Comparison of ENCODE assay signal across 9 cellular contexts in the genomic region with DNA sequence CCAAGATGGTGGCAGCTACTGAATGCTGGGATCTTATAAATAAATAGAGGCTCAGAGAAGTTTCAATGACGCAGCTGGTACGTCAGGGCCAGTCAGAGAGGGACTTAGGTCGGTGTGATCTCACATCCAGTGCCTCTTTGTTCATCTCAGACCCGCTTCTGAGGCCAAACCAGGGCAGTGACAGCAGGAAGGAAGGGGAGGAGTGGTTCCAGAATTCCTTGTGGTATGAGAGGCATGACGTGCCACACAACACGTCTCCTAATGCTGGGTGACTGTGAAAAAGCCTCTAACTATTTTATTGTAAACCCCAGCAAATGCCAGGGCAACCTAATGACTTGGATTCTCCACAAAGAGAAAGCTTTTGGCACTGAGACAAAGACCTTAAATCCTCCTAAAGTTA.
A peak's percentile ranks its signal among the peaks of the same experiment; 100 is the strongest.
DNase-seq lines count a peak whose midpoint lies in the region; ATAC-seq and TF ChIP-seq lines count a peak whose summit lies in the region.
"Had no signal": no experiment of that assay in that cellular context is flagged by ENCODE, and none has a peak within 500 bp of the region (broad histone marks: within the 10 kb centered on the region; RNA-seq: fewer than 3 reads in every experiment).

No MANE protein-coding gene starts in this region.

- peaks cover 0 to 37% (median 2%) of the 10 kb centered on the region in 4 donors for H3K4me1 Mint-ChIP-seq in CD4-positive, CD25-positive, alpha-beta regulatory T cell
- H3K4me1 Mint-ChIP-seq in T-helper 1 cell treated with Interleukin-12 subunit alpha and Interleukin-12 subunit beta and Interleukin-4 antibody, amounts not matched to agents 30 μg/mL and 1 μg/mL, for 36 hours (ENCODE audit: low read depth), result peaks cover 15% of the 10 kb centered on the region
- peaks cover 0 to 3% of the 10 kb centered on the region in 2 experiments; a peak in 2 of 4 replicates for H3K4me1 Mint-ChIP-seq in H9

- peaks cover 0 to 1% (median 0%) of the 10 kb centered on the region in 7 donors for H3K9me3 Mint-ChIP-seq in CD4-positive, CD25-positive, alpha-beta regulatory T cell
- H3K9me3 Mint-ChIP-seq in T-helper 1 cell treated with Interleukin-12 subunit alpha and Interleukin-12 subunit beta and Interleukin-4 antibody, amounts not matched to agents 30 μg/mL and 1 μg/mL, for 36 hours, result no peaks in the 10 kb centered on the region
- H3K9me3 Mint-ChIP-seq in H9, result no peaks in the 10 kb centered on the region; a peak in 1 of 5 replicates

- DNase-seq in CD4-positive, CD25-positive, alpha-beta regulatory T cell, result no peak
- DNase-seq in esophagus muscularis mucosa (ENCODE audit: extremely low spot score) (no peak), omental fat pad (ENCODE audit: low spot score) (peak; percentile 61), NCI-H2029 (lab: John Stamatoyannopoulos, UW) (no peak), H9 (no peak)

- H3K36me3 Mint-ChIP-seq in CD4-positive, CD25-positive, alpha-beta regulatory T cell, result no peaks in the 10 kb centered on the region
- H3K36me3 Mint-ChIP-seq in T-helper 1 cell treated with Interleukin-12 subunit alpha and Interleukin-12 subunit beta and Interleukin-4 antibody, amounts not matched to agents 30 μg/mL and 1 μg/mL, for 36 hours (ENCODE audit: low read depth), result no peaks in the 10 kb centered on the region
- no peaks in the 10 kb centered on the region for H3K36me3 Mint-ChIP-seq in H9 (ENCODE audit: insufficient read depth in 1 of 3, low read depth in 3 of 3)
- H3K36me3 Mint-ChIP-seq: activated naive CD8-positive, alpha-beta T cell had no signal

- no peak for TF ChIP-seq CTCF in esophagus muscularis mucosa (IDR thresholded peaks at IDR 0.05)
- no peak for TF ChIP-seq CTCF in omental fat pad (IDR thresholded peaks at IDR 0.05)
- TF ChIP-seq CTCF in H9 (conservative IDR thresholded peaks at IDR 0.05), result no peak

- H3K27ac Mint-ChIP-seq in CD4-positive, CD25-positive, alpha-beta regulatory T cell, result peak overlapping the region in 2 of 3 donors; percentile 68 to 92
- peak overlapping the region; percentile 54 for H3K27ac Mint-ChIP-seq in T-helper 1 cell treated with Interleukin-12 subunit alpha and Interleukin-12 subunit beta and Interleukin-4 antibody, amounts not matched to agents 30 μg/mL and 1 μg/mL, for 36 hours
- peak overlapping the region in 1 of 3 experiments; percentile 78; a peak in 1 of 7 replicates for H3K27ac Mint-ChIP-seq in H9
- H3K27ac Mint-ChIP-seq: activated naive CD8-positive, alpha-beta T cell had no signal

- no peaks in the 10 kb centered on the region for H3K79me1 ChIP-seq in H9 (ENCODE audit: insufficient read depth, low read depth, low read length, poor library complexity, severe bottlenecking)

- no peak overlapping the region for H2BK12ac ChIP-seq in H9 (ENCODE audit: insufficient read length, low read depth, low read length)

- peaks cover 6% of the 10 kb centered on the region for H3K4me1 ChIP-seq in CD4-positive, CD25-positive, alpha-beta regulatory T cell (ENCODE audit: control insufficient read depth, insufficient read depth, low read length, poor library complexity, severe bottlenecking)
- peaks cover 26 to 34% (median 30%) of the 10 kb centered on the region in 4 donors for H3K4me1 ChIP-seq in esophagus muscularis mucosa
- H3K4me1 ChIP-seq in H9 (ENCODE audit: insufficient read depth, low read length), result no peaks in the 10 kb centered on the region

- WGBS in esophagus muscularis mucosa, result 30% methylated on average over 6 of the region's 6 CpGs
- WGBS in H9 (ENCODE audit: extremely low coverage, insufficient read length, low lambda C conversion rate), result no CpG with 5 or more reads among the region's 6 CpGs

- H3K56ac ChIP-seq in H9 (ENCODE audit: insufficient read length, low read depth, low read length), result no peak overlapping the region

- H4K91ac ChIP-seq in H9 (ENCODE audit: insufficient read length, low read depth, low read length), result no peak overlapping the region

- no peak overlapping the region for H2BK20ac ChIP-seq in H9 (ENCODE audit: low read depth, low read length, poor library complexity, severe bottlenecking)

- no peak overlapping the region for H3K14ac ChIP-seq in H9 (ENCODE audit: insufficient read depth, low read length)

- no peak overlapping the region for H2AK5ac ChIP-seq in H9 (ENCODE audit: insufficient read length, low read length)

- peak overlapping the region in 1 of 4 donors; percentile 86 for H3K4me3 Mint-ChIP-seq in CD4-positive, CD25-positive, alpha-beta regulatory T cell
- H3K4me3 Mint-ChIP-seq in T-helper 1 cell treated with Interleukin-12 subunit alpha and Interleukin-12 subunit beta and Interleukin-4 antibody, amounts not matched to agents 30 μg/mL and 1 μg/mL, for 36 hours, result no peak overlapping the region
- no peak overlapping the region for H3K4me3 Mint-ChIP-seq in H9
- H3K4me3 Mint-ChIP-seq: activated naive CD8-positive, alpha-beta T cell had no signal

- no peak overlapping the region for H3K27ac ChIP-seq in CD4-positive, CD25-positive, alpha-beta regulatory T cell (ENCODE audit: insufficient read depth, low read length, poor library complexity, severe bottlenecking)
- H3K27ac ChIP-seq in esophagus muscularis mucosa (replicated peaks in 1 of 4), result peak overlapping the region; percentile 60 to 67 (median 64)
- no peak overlapping the region for H3K27ac ChIP-seq in H9 (ENCODE audit: insufficient read length, low read depth, low read length)

- no peaks in the 10 kb centered on the region for H3K79me2 ChIP-seq in H9 (ENCODE audit: insufficient read depth, low read length)

- no peak overlapping the region for H3K18ac ChIP-seq in H9 (ENCODE audit: insufficient read length, low read depth, low read length)

- H2AFZ ChIP-seq in H9 (ENCODE audit: low read length), result no peak overlapping the region

- no peak overlapping the region for H2BK5ac ChIP-seq in H9 (ENCODE audit: insufficient read length, low read length)

- no peak for TF ChIP-seq EP300 in esophagus muscularis mucosa (IDR thresholded peaks at IDR 0.05)

- H3K4ac ChIP-seq in H9 (ENCODE audit: low read depth, low read length), result no peak overlapping the region

- no peak overlapping the region for H3K4me2 ChIP-seq in H9 (ENCODE audit: insufficient read depth, insufficient read length, low read length)

- H3K23me2 ChIP-seq in H9 (ENCODE audit: insufficient read length, low read depth, low read length, poor library complexity, severe bottlenecking), result no peaks in the 10 kb centered on the region

- peak in 1 of 2 donors; percentile 19 for ATAC-seq in CD4-positive, CD25-positive, alpha-beta regulatory T cell (ENCODE audit: low read depth in 2 of 2)
- ATAC-seq in omental fat pad (ENCODE audit: low FRiP score), result peak; percentile 49
- ATAC-seq in GM18909 (IDR thresholded peaks at IDR 0.05; ENCODE audit: poor library complexity, unreplicated experiment), result no peak
- no peak for ATAC-seq in GM21390 (IDR thresholded peaks at IDR 0.05; ENCODE audit: unreplicated experiment)

- H3K27me3 ChIP-seq in CD4-positive, CD25-positive, alpha-beta regulatory T cell (ENCODE audit: control insufficient read depth, insufficient read depth, low read length), result peaks cover 2% of the 10 kb centered on the region
- H3K27me3 ChIP-seq in esophagus muscularis mucosa, result no peaks in the 10 kb centered on the region
- H3K27me3 ChIP-seq in H9 (ENCODE audit: insufficient read depth, low read length), result no peaks in the 10 kb centered on the region

- no peak overlapping the region for H3T11ph ChIP-seq in H9 (ENCODE audit: low read length)

- H4K8ac ChIP-seq in H9 (replicated peaks; ENCODE audit: insufficient read length, low read depth, low read length), result no peak overlapping the region

- H3K9me3 ChIP-seq in CD4-positive, CD25-positive, alpha-beta regulatory T cell (ENCODE audit: control insufficient read depth in 2 of 2, low read length in 2 of 2), result no peaks in the 10 kb centered on the region
- H3K9me3 ChIP-seq in esophagus muscularis mucosa (no peaks in the 10 kb centered on the region), H9 (ENCODE audit: control insufficient read depth, low read depth, low read length) (no peaks in the 10 kb centered on the region)

- intact Hi-C loops in esophagus muscularis mucosa (cut with DNase I), result loop anchor here (10.0 kb wide), 1 partner anchor 305 kb away; no protein-coding TSS in a partner anchor

- no peaks in the 10 kb centered on the region for H3K27me3 Mint-ChIP-seq in CD4-positive, CD25-positive, alpha-beta regulatory T cell
- peaks cover 3% of the 10 kb centered on the region for H3K27me3 Mint-ChIP-seq in T-helper 1 cell treated with Interleukin-12 subunit alpha and Interleukin-12 subunit beta and Interleukin-4 antibody, amounts not matched to agents 30 μg/mL and 1 μg/mL, for 36 hours (ENCODE audit: low read depth)
- peaks cover 24% of the 10 kb centered on the region for H3K27me3 Mint-ChIP-seq in H9 (ENCODE audit: low read depth)
- H3K27me3 Mint-ChIP-seq: activated naive CD8-positive, alpha-beta T cell had no signal

- no peak overlapping the region for H3K9ac ChIP-seq in H9 (ENCODE audit: extremely low read depth, insufficient read length, low read length)

- H4K5ac ChIP-seq in H9 (ENCODE audit: insufficient read length, low read depth, low read length), result no peak overlapping the region

- H3K23ac ChIP-seq in H9 (ENCODE audit: insufficient read length, low read depth, low read length), result no peak overlapping the region

- H2BK15ac ChIP-seq in H9 (ENCODE audit: low read depth, low read length), result no peak overlapping the region

- TF ChIP-seq POLR2A in esophagus muscularis mucosa (IDR thresholded peaks at IDR 0.05; ENCODE audit: low read depth), result no peak

- no peaks in the 10 kb centered on the region for H4K20me1 ChIP-seq in H9 (ENCODE audit: control insufficient read depth, insufficient read depth, insufficient read length)

- H3K4me3 ChIP-seq in CD4-positive, CD25-positive, alpha-beta regulatory T cell (ENCODE audit: low read depth, low read length), result no peak overlapping the region
- H3K4me3 ChIP-seq in esophagus muscularis mucosa, result no peak overlapping the region

- no peaks in the 10 kb centered on the region for H3K36me3 ChIP-seq in CD4-positive, CD25-positive, alpha-beta regulatory T cell (ENCODE audit: control insufficient read depth, insufficient read depth, low read length)
- H3K36me3 ChIP-seq in esophagus muscularis mucosa, result no peaks in the 10 kb centered on the region

- H2BK120ac ChIP-seq in H9 (ENCODE audit: low read depth, low read length, poor library complexity, severe bottlenecking), result no peak overlapping the region

Comparison
In these comparisons a context has a peak if more than half of its experiments do, and no peak if none do; other contexts are left out.
1. H3K27ac ChIP-seq: peak in esophagus muscularis mucosa (4 of 4); none in CD4-positive, CD25-positive, alpha-beta regulatory T cell (single experiment) and H9 (single experiment).